In genomic region chr2:8132371-8132831, GRCh38 we compare ENCODE assay signal across 12 cellular contexts.
DNase-seq lines count a peak whose midpoint lies in the region; ATAC-seq and TF ChIP-seq lines count a peak whose summit lies in the region.
"Had no signal": no experiment of that assay in that cellular context is flagged by ENCODE, and none has a peak within 500 bp of the region (broad histone marks: within the 10 kb centered on the region; RNA-seq: fewer than 3 reads in every experiment).

No MANE protein-coding gene starts in this region.

- no peaks in the 10 kb centered on the region for H4K20me1 ChIP-seq in osteoblast (ENCODE audit: insufficient read depth, low read length)

- H3K36me3 ChIP-seq in osteoblast (ENCODE audit: insufficient read depth, low read length), result no peaks in the 10 kb centered on the region
- H3K36me3 ChIP-seq: ascending aorta had no signal

- H3K27ac ChIP-seq in osteoblast (ENCODE audit: low read depth, low read length), result no peak overlapping the region
- H3K27ac ChIP-seq: ascending aorta had no signal

- no peaks in the 10 kb centered on the region for H3K27me3 ChIP-seq in osteoblast (ENCODE audit: insufficient read depth, low read length)
- H3K27me3 ChIP-seq: ascending aorta had no signal

- no peaks in the 10 kb centered on the region for H3K4me1 ChIP-seq in osteoblast (ENCODE audit: insufficient read depth, low read length)
- H3K4me1 ChIP-seq: ascending aorta had no signal

- no peaks in the 10 kb centered on the region for H3K79me2 ChIP-seq in osteoblast (ENCODE audit: insufficient read depth, low read length)

- H3K4me3 ChIP-seq in fibroblast of mammary gland (ENCODE audit: control insufficient read depth, low read depth, low read length) (no peak overlapping the region), osteoblast (ENCODE audit: insufficient read depth, low read length) (no peak overlapping the region), foreskin fibroblast (ENCODE audit: low read depth in 1 of 2, low read length in 2 of 2) (no peak overlapping the region)
- H3K4me3 ChIP-seq: ascending aorta had no signal

- no peak for TF ChIP-seq CTCF in fibroblast of mammary gland (conservative IDR thresholded peaks at IDR 0.05; ENCODE audit: control insufficient read depth, insufficient read depth, low read depth, low read length)
- TF ChIP-seq CTCF in osteoblast (IDR thresholded peaks at IDR 0.05; ENCODE audit: extremely low read depth, low read depth, low read length), result no peak
- no peak for TF ChIP-seq CTCF in foreskin fibroblast (IDR thresholded peaks at IDR 0.05; ENCODE audit: low read depth, low read length)

- no peaks in the 10 kb centered on the region for H3K9me3 ChIP-seq in osteoblast (ENCODE audit: low read depth, low read length)

- H2AFZ ChIP-seq in osteoblast (ENCODE audit: low read length), result peak overlapping the region; percentile 12

- ATAC-seq in GM18519 (IDR thresholded peaks at IDR 0.05; ENCODE audit: low FRiP score, unreplicated experiment) (no peak), HG03439 (IDR thresholded peaks at IDR 0.05; ENCODE audit: unreplicated experiment) (no peak)

- DNase-seq in DMS79 (lab: John Stamatoyannopoulos, UW), result peak; percentile 41
- peak; percentile 69 for DNase-seq in NCI-H345 (lab: John Stamatoyannopoulos, UW)
- peak; percentile 37 for DNase-seq in fibroblast of mammary gland (ENCODE audit: low read depth)
- DNase-seq in osteoblast (ENCODE audit: insufficient read length, low spot score, missing footprints), result no peak
- no peak for DNase-seq in foreskin fibroblast
- DNase-seq: activated effector memory CD4-positive, alpha-beta T cell treated with Interleukin-2 at 50 U/mL for 16 hours; CD4-positive, alpha-beta T cell; GDM1; stimulated activated CD4-positive, alpha-beta T cell treated with anti-CD3 and anti-CD28 coated beads, Interleukin-1b, Interleukin-23, amount 100 ng/mL, for 48 hours had no signal

- H3K4me2 ChIP-seq in osteoblast (ENCODE audit: insufficient read depth, low read length), result peak overlapping the region; percentile 62

Comparison
In these comparisons a context has a peak if more than half of its experiments do, and no peak if none do; other contexts are left out.
1. DNase-seq: peak in DMS79 (single experiment), NCI-H345 (single experiment) and fibroblast of mammary gland (single experiment); none in osteoblast (single experiment) and foreskin fibroblast (0 of 2).